In the genomic region with DNA sequence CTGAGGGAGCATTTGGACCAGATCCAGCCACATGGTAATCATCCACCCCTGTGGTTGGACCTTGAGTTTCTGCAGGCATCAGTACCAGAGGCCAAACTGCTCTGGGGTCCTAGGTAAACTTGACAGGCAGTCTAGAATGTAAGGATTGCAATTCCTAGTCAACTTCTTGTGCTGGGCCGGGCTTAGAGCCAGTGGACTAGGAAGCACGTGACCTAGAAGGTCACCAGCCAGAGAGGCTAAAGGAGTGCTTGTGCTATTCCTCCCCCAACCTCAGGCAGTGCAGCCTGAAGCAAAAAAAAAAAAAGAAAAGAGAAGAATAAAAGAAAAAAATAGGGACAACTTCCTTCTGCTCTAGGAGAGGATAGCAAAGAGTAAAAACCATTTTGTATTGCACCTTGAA, we compare ENCODE assay signal across 21 cellular contexts.
A peak's percentile ranks its signal among the peaks of the same experiment; 100 is the strongest.
DNase-seq lines count a peak whose midpoint lies in the region; ATAC-seq, FAIRE-seq and TF ChIP-seq lines count a peak whose summit lies in the region.
"Had no signal": no experiment of that assay in that cellular context is flagged by ENCODE, and none has a peak within 500 bp of the region (broad histone marks: within the 10 kb centered on the region; RNA-seq: fewer than 3 reads in every experiment).

No MANE protein-coding gene starts in this region.

- CTCF ChIA-PET in K562 (lab: Yijun Ruan, JAX; ENCODE audit: low intra/inter-chr PET ratio): no interaction called here

- H3K4me1 Mint-ChIP-seq in nephron progenitor cell: no peaks in the 10 kb centered on the region
- no peaks in the 10 kb centered on the region for H3K4me1 Mint-ChIP-seq in activated T-helper 1 cell treated with anti-CD3 and anti-CD28 coated beads, Interleukin-12 subunit alpha, Interleukin-12 subunit beta, Interleukin-2, Interleukin-4 antibody, amounts not matched to agents 30 ng/mL and 10 ng/mL and 1 ng/mL, durations not matched to agents 14 hours and 24 hours and 36 hours (ENCODE audit: low read depth)
- H3K4me1 Mint-ChIP-seq: CD4-positive, alpha-beta memory T cell had no signal

- H3K9me1 ChIP-seq in K562 (ENCODE audit: control insufficient read depth, insufficient read depth, low read length): no peaks in the 10 kb centered on the region

- H3K79me2 ChIP-seq in K562 (ENCODE audit: control insufficient read depth, insufficient read depth, low read length): no peaks in the 10 kb centered on the region

- no peak overlapping the region for H3K9ac ChIP-seq in K562 (ENCODE audit: insufficient read depth in 1 of 2, low read depth in 2 of 2, low read length in 2 of 2)
- H3K9ac ChIP-seq: GM23248 had no signal

- H3K27me3 Mint-ChIP-seq in nephron progenitor cell (ENCODE audit: low read depth, poor library complexity): no peaks in the 10 kb centered on the region
- H3K27me3 Mint-ChIP-seq in activated T-helper 1 cell treated with anti-CD3 and anti-CD28 coated beads, Interleukin-12 subunit alpha, Interleukin-12 subunit beta, Interleukin-2, Interleukin-4 antibody, amounts not matched to agents 30 ng/mL and 10 ng/mL and 1 ng/mL, durations not matched to agents 14 hours and 24 hours and 36 hours (ENCODE audit: insufficient read depth): no peaks in the 10 kb centered on the region
- H3K27me3 Mint-ChIP-seq: CD4-positive, alpha-beta memory T cell had no signal

- FAIRE-seq in K562 (lab: Jason Lieb, UNC): no peak
- FAIRE-seq: GM12878, GM19239, H1 had no signal

- H3K4me3 ChIP-seq in K562: no peak overlapping the region
- H3K4me3 ChIP-seq in testis: no peak overlapping the region
- no peak overlapping the region for H3K4me3 ChIP-seq in psoas muscle
- H3K4me3 ChIP-seq: GM12878, GM23248 had no signal

- no peak overlapping the region for H3K4me2 ChIP-seq in K562 (ENCODE audit: insufficient read depth, low read length)

- ATAC-seq in K562 (no peak), psoas muscle (no peak), GM19452 (IDR thresholded peaks at IDR 0.05; ENCODE audit: unreplicated experiment) (no peak), GM21367 (IDR thresholded peaks at IDR 0.05; ENCODE audit: unreplicated experiment) (no peak)
- ATAC-seq: GM12878 had no signal

- WGBS in K562 (ENCODE audit: insufficient coverage, low coverage, missing lambda C conversion rate): 0% methylated on average over 2 of the region's 2 CpGs
- 44 to 57% methylated on average over 2 of the region's 2 CpGs for WGBS in testis, 2 donors
- 58 to 64% (median 59%) methylated on average over 2 of the region's 2 CpGs for WGBS in psoas muscle, 3 donors

- peak overlapping the region; percentile 36 for H3K27ac Mint-ChIP-seq in nephron progenitor cell
- H3K27ac Mint-ChIP-seq in activated T-helper 1 cell treated with anti-CD3 and anti-CD28 coated beads, Interleukin-12 subunit alpha, Interleukin-12 subunit beta, Interleukin-2, Interleukin-4 antibody, amounts not matched to agents 30 ng/mL and 10 ng/mL and 1 ng/mL, durations not matched to agents 14 hours and 24 hours and 36 hours: no peak overlapping the region
- H3K27ac Mint-ChIP-seq: CD4-positive, alpha-beta memory T cell had no signal

- no TSS peak for BruUV-seq in K562 (replicated peaks; lab: Mats Ljungman, UMichigan)

- H3K4me1 ChIP-seq in K562 (replicated peaks in 1 of 2; ENCODE audit: control insufficient read depth in 2 of 2, insufficient read depth in 2 of 2, low read length in 2 of 2) (no peaks in the 10 kb centered on the region), testis (no peaks in the 10 kb centered on the region), psoas muscle (no peaks in the 10 kb centered on the region)

- no peak for TF ChIP-seq RAD21 in K562 (CRISPR knock-in tag; conservative IDR thresholded peaks at IDR 0.05 in 1 of 2, IDR thresholded peaks at IDR 0.05 in 1 of 2)

- no peak overlapping the region for H3K4me3 Mint-ChIP-seq in nephron progenitor cell
- H3K4me3 Mint-ChIP-seq in activated T-helper 1 cell treated with anti-CD3 and anti-CD28 coated beads, Interleukin-12 subunit alpha, Interleukin-12 subunit beta, Interleukin-2, Interleukin-4 antibody, amounts not matched to agents 30 ng/mL and 10 ng/mL and 1 ng/mL, durations not matched to agents 14 hours and 24 hours and 36 hours: no peak overlapping the region
- H3K4me3 Mint-ChIP-seq: CD4-positive, alpha-beta memory T cell had no signal

- no peaks in the 10 kb centered on the region for H4K20me1 ChIP-seq in K562 (replicated peaks; ENCODE audit: control insufficient read depth, insufficient read depth, low read length)

- intact Hi-C loops in K562 (cut with micrococcal nuclease): no loop called here
- intact Hi-C loops in testis (cut with DNase I; ENCODE audit: low total_unique reads): no loop called here
- intact Hi-C loops in psoas muscle (cut with DNase I): no loop called here
- intact Hi-C loops in activated T-helper 1 cell treated with anti-CD3 and anti-CD28 coated beads, Interleukin-12 subunit alpha, Interleukin-12 subunit beta, Interleukin-2, Interleukin-4 antibody, amounts not matched to agents 30 ng/mL and 10 ng/mL and 1 ng/mL, durations not matched to agents 14 hours and 24 hours and 36 hours (cut with micrococcal nuclease): no loop called here

- no peaks in the 10 kb centered on the region for H3K36me3 Mint-ChIP-seq in nephron progenitor cell (ENCODE audit: low read depth)
- no peaks in the 10 kb centered on the region for H3K36me3 Mint-ChIP-seq in activated T-helper 1 cell treated with anti-CD3 and anti-CD28 coated beads, Interleukin-12 subunit alpha, Interleukin-12 subunit beta, Interleukin-2, Interleukin-4 antibody, amounts not matched to agents 30 ng/mL and 10 ng/mL and 1 ng/mL, durations not matched to agents 14 hours and 24 hours and 36 hours (ENCODE audit: low read depth)

- H3K9me3 Mint-ChIP-seq in nephron progenitor cell: peaks cover 5% of the 10 kb centered on the region
- H3K9me3 Mint-ChIP-seq in activated T-helper 1 cell treated with anti-CD3 and anti-CD28 coated beads, Interleukin-12 subunit alpha, Interleukin-12 subunit beta, Interleukin-2, Interleukin-4 antibody, amounts not matched to agents 30 ng/mL and 10 ng/mL and 1 ng/mL, durations not matched to agents 14 hours and 24 hours and 36 hours: no peaks in the 10 kb centered on the region

- DNase-seq in UCSD-AML1 (lab: John Stamatoyannopoulos, UW; ENCODE audit: unreplicated experiment) (peak; percentile 0), K562 (ENCODE audit: extremely low read depth in 1 of 4, low spot score in 3 of 4) (no peak), nephron progenitor cell (no peak), testis (peak; percentile 52), psoas muscle (no peak)
- DNase-seq in activated T-helper 1 cell treated with anti-CD3 and anti-CD28 coated beads, Interleukin-12 subunit alpha, Interleukin-12 subunit beta, Interleukin-2, Interleukin-4 antibody, amounts not matched to agents 30 ng/mL and 10 ng/mL and 1 ng/mL, durations not matched to agents 14 hours and 24 hours and 36 hours (ENCODE audit: low spot score): no peak
- DNase-seq: C1 segment of cervical spinal cord; Calu3; CD4-positive, alpha-beta memory T cell; COR-L47; DMS153; EL; GDM1; GM23248; H7; HCEC 1CT had no signal

- H3K27ac ChIP-seq in K562 (ENCODE audit: extremely low read depth, low read depth, low read length) (no peak overlapping the region), testis (no peak overlapping the region), psoas muscle (no peak overlapping the region)
- H3K27ac ChIP-seq: GM23248 had no signal

- POLR2A ChIA-PET in K562 (lab: Yijun Ruan, JAX): no interaction called here

- H3K36me3 ChIP-seq in K562 (ENCODE audit: control insufficient read depth, insufficient read depth, low read length) (no peaks in the 10 kb centered on the region), testis (ENCODE audit: low read depth, missing control alignments) (no peaks in the 10 kb centered on the region), psoas muscle (ENCODE audit: insufficient read depth in 1 of 2, low read depth in 1 of 2) (no peaks in the 10 kb centered on the region)

- 0 out of 2 replicates have a peak, but pooled peaks cover 2% of the 10 kb centered on the region for H3K9me3 ChIP-seq in K562 (replicated peaks; ENCODE audit: control insufficient read depth, insufficient read depth, low read depth, low read length)
- H3K9me3 ChIP-seq in testis: no peaks in the 10 kb centered on the region
- H3K9me3 ChIP-seq in psoas muscle: no peaks in the 10 kb centered on the region

- in situ Hi-C loops in K562 (cut with MboI): no loop called here

- no peak for TF ChIP-seq CTCF in K562 (IDR thresholded peaks at IDR 0.05 in 2 of 3, conservative IDR thresholded peaks at IDR 0.05 in 1 of 3; ENCODE audit: insufficient read depth in 2 of 3, low read depth in 1 of 3, low read length in 3 of 3)
- TF ChIP-seq CTCF in nephron progenitor cell (IDR thresholded peaks at IDR 0.05): no peak
- no peak for TF ChIP-seq CTCF in testis (IDR thresholded peaks at IDR 0.05)
- TF ChIP-seq CTCF in psoas muscle (IDR thresholded peaks at IDR 0.05): no peak

- TF ChIP-seq POLR2A in K562 (conservative IDR thresholded peaks at IDR 0.05): no peak
- TF ChIP-seq POLR2A in testis (IDR thresholded peaks at IDR 0.05): no peak

- H3K27me3 ChIP-seq in K562 (ENCODE audit: control insufficient read depth in 2 of 2, insufficient read depth in 2 of 2, low read length in 2 of 2): no peaks in the 10 kb centered on the region
- no peaks in the 10 kb centered on the region for H3K27me3 ChIP-seq in testis
- no peaks in the 10 kb centered on the region for H3K27me3 ChIP-seq in psoas muscle (ENCODE audit: insufficient read depth in 3 of 3, low read length in 2 of 3)

- TF ChIP-seq EP300 in K562 (IDR thresholded peaks at IDR 0.05; ENCODE audit: low read length): no peak

- no peak overlapping the region for H2AFZ ChIP-seq in K562 (ENCODE audit: low read depth, low read length)
- H2AFZ ChIP-seq: GM23248 had no signal

TF ChIP-seq in K562, 482 proteins besides CTCF, POLR2A, EP300 and RAD21 (continues in another document):
- no peak for TF ChIP-seq ZNF717 (CRISPR knock-in tag; IDR thresholded peaks at IDR 0.05)
- TF ChIP-seq, protein P1, sequence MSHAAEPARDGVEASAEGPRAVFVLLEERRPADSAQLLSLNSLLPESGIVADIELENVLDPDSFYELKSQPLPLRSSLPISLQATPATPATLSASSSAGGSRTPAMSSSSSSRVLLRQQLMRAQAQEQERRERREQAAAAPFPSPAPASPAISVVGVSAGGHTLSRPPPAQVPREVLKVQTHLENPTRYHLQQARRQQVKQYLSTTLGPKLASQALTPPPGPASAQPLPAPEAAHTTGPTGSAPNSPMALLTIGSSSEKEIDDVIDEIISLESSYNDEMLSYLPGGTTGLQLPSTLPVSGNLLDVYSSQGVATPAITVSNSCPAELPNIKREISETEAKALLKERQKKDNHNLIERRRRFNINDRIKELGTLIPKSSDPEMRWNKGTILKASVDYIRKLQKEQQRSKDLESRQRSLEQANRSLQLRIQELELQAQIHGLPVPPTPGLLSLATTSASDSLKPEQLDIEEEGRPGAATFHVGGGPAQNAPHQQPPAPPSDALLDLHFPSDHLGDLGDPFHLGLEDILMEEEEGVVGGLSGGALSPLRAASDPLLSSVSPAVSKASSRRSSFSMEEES (CRISPR knock-in tag; IDR thresholded peaks at IDR 0.05): peak; percentile 14; the same call in 1 of the 2 replicates
- no peak for TF ChIP-seq WHSC1 (IDR thresholded peaks at IDR 0.05; ENCODE audit: low read length)

Comparison
In these comparisons a context has a peak if more than half of its experiments do, and no peak if none do; other contexts are left out.
1. DNase-seq: peak in UCSD-AML1 (single experiment) and testis (single experiment); none in K562 (0 of 4), nephron progenitor cell (single experiment), psoas muscle (0 of 2) and activated T-helper 1 cell treated with anti-CD3 and anti-CD28 coated beads, Interleukin-12 subunit alpha, Interleukin-12 subunit beta, Interleukin-2, Interleukin-4 antibody, amounts not matched to agents 30 ng/mL and 10 ng/mL and 1 ng/mL, durations not matched to agents 14 hours and 24 hours and 36 hours (single experiment).